ENCODE assay signal across 20 cellular contexts in the genomic region with DNA sequence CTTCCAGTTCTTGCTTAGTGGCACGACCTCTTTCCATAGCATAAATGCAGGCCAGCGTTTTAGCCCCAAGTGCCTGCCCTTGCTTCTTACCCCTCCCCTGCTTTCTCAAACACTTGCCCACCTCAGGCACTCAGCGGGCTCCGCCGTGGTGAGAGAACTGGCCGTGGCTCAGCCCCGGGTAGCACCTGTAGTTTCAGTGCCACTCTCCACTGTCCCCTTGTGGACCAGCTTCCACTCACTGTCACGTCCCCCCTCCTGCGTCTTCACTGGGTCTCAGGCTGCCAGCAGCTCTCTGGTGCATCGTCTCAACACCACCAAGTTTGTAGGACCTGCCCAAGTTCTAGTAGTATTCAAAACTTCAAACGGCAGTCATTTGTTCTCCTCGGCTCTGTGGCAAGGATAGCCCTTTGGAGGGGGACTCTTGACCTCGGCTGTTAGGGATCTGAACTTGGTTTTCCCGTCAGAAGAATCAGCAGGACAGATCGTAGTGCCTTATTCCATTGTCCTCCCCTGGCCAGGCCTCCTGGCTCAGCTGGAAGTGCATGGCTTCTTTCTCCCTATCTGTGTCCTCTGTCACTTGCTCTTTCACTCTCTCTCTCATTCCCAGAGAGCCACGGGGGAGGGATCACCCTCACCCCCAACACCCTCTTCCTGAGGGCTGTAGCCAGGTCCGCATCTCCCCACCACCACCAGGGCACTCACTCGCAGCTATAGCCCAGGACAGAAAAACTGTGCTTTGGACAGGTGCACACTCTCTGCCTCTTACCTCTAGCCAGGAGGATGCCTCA.
"Had no signal": no experiment of that assay in that cellular context is flagged by ENCODE, and none has a peak within 500 bp of the region (broad histone marks: within the 10 kb centered on the region; RNA-seq: fewer than 3 reads in every experiment).

No MANE protein-coding gene starts in this region.

- H3K36me3 Mint-ChIP-seq: activated naive CD4-positive, alpha-beta T cell treated with anti-CD3 and anti-CD28 coated beads, Interleukin-2, amount 50 U/mL, for 72 hours had no signal

- H3K9me3 Mint-ChIP-seq: activated naive CD4-positive, alpha-beta T cell treated with anti-CD3 and anti-CD28 coated beads, Interleukin-2, amount 50 U/mL, for 72 hours; activated T-helper 1 cell treated with anti-CD3 and anti-CD28 coated beads, Interleukin-12 subunit alpha, Interleukin-12 subunit beta, Interleukin-2, Interleukin-4 antibody, amounts not matched to agents 30 ng/mL and 10 ng/mL and 1 ng/mL, durations not matched to agents 14 hours and 24 hours and 36 hours; nephron progenitor cell had no signal

- H3K27me3 ChIP-seq: ascending aorta, brain microvascular endothelial cell, esophagus muscularis mucosa, transverse colon, vagina had no signal

- H3K4me3 Mint-ChIP-seq: activated CD8-positive, alpha-beta T cell treated with anti-CD3 and anti-CD28 coated beads, Interleukin-2, amount 10 ng/mL, durations not matched to agents 7 days and 5 days; activated T-helper 1 cell treated with anti-CD3 and anti-CD28 coated beads, Interleukin-12 subunit alpha, Interleukin-12 subunit beta, Interleukin-2, Interleukin-4 antibody, amounts not matched to agents 30 ng/mL and 10 ng/mL and 1 ng/mL, durations not matched to agents 14 hours and 24 hours and 36 hours; nephron progenitor cell had no signal

- H3K27ac Mint-ChIP-seq: activated CD8-positive, alpha-beta T cell treated with anti-CD3 and anti-CD28 coated beads, Interleukin-2, amount 10 ng/mL, durations not matched to agents 7 days and 5 days; activated T-helper 1 cell treated with anti-CD3 and anti-CD28 coated beads, Interleukin-12 subunit alpha, Interleukin-12 subunit beta, Interleukin-2, Interleukin-4 antibody, amounts not matched to agents 30 ng/mL and 10 ng/mL and 1 ng/mL, durations not matched to agents 14 hours and 24 hours and 36 hours; nephron progenitor cell had no signal

- H3K9me3 ChIP-seq: ascending aorta, esophagus muscularis mucosa, lower lobe of right lung, mucosa of descending colon, transverse colon, vagina had no signal

- H3K4me3 ChIP-seq: ascending aorta, esophagus muscularis mucosa, lower lobe of right lung, mucosa of descending colon, transverse colon, vagina had no signal

- DNase-seq: activated CD4-positive, alpha-beta T cell treated with anti-CD3 and anti-CD28 coated beads for 1 hour; activated CD4-positive, alpha-beta T cell treated with anti-CD3 and anti-CD28 coated beads, Interleukin-2, amount 50 U/mL, for 1 hour; activated CD8-positive, alpha-beta T cell treated with anti-CD3 and anti-CD28 coated beads, Interleukin-2, amount 10 ng/mL, durations not matched to agents 7 days and 5 days; activated gamma-delta T cell treated with Interleukin-2 at 50 U/mL for 16 hours; brain microvascular endothelial cell; central memory CD4-positive, alpha-beta T cell; effector memory CD4-positive, alpha-beta T cell; left cardiac atrium; lower lobe of right lung; mucosa of descending colon; nephron progenitor cell; nucleus accumbens; stimulated activated CD4-positive, alpha-beta T cell treated with anti-CD3 and anti-CD28 coated beads, Interleukin-12 subunit alpha, Interleukin-12 subunit beta, amount 100 ng/mL, for 4 hours; transverse colon had no signal

- H3K27ac ChIP-seq: ascending aorta, brain microvascular endothelial cell, esophagus muscularis mucosa, lower lobe of right lung, parathyroid adenoma, transverse colon, vagina had no signal

- ATAC-seq: activated CD8-positive, alpha-beta T cell treated with anti-CD3 and anti-CD28 coated beads, Interleukin-2, amount 10 ng/mL, durations not matched to agents 7 days and 5 days; activated naive CD4-positive, alpha-beta T cell treated with anti-CD3 and anti-CD28 coated beads, Interleukin-2, amount 50 U/mL, for 72 hours; lower lobe of right lung; mucosa of descending colon had no signal

- H3K4me1 ChIP-seq: ascending aorta, parathyroid adenoma had no signal
